In the genomic region with DNA sequence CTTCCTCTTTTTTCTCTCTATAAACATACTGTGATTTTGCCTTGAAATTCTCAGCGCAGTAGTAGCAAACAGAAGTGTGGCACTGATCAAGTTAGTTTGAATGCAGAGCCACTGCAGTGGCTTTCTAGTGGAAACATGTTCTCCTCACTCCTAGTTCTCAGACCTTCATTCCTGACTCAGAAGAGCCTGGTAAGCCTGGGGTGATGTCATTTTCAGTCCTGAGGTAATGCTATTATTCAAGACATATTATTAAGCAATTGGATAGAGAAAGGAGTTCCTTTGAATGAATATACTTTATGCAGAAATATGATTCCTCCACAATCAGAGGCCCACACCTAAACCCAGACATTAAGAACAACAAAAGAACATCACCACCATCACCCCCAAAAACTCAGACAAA, we compare ENCODE assay signal across 12 cellular contexts.
DNase-seq lines count a peak whose midpoint lies in the region; TF ChIP-seq lines count a peak whose summit lies in the region.
"Had no signal": no experiment of that assay in that cellular context is flagged by ENCODE, and none has a peak within 500 bp of the region (broad histone marks: within the 10 kb centered on the region; RNA-seq: fewer than 3 reads in every experiment).

No MANE protein-coding gene starts in this region.

- no peaks in the 10 kb centered on the region for H3K27me3 ChIP-seq in left ventricle myocardium inferior (ENCODE audit: low read depth)
- H3K27me3 ChIP-seq in suprapubic skin, result no peaks in the 10 kb centered on the region
- H3K27me3 ChIP-seq: spleen had no signal

- H3K27ac ChIP-seq in left ventricle myocardium inferior (replicated peaks) (peak overlapping the region; percentile 33), suprapubic skin (peak overlapping the region; percentile 89)
- H3K27ac ChIP-seq: KMS-11 had no signal

- TF ChIP-seq CTCF in left ventricle myocardium inferior (IDR thresholded peaks at IDR 0.05; ENCODE audit: borderline replicate concordance) (no peak), suprapubic skin (IDR thresholded peaks at IDR 0.05) (no peak)

- WGBS in suprapubic skin, result 24% methylated on average over 1 of the region's 1 CpG

- DNase-seq in DMS53 (lab: John Stamatoyannopoulos, UW) (peak; percentile 9), DMS53 treated with DMSO at 0.1 percent for 48 hours (lab: John Stamatoyannopoulos, UW; ENCODE audit: unreplicated experiment) (no peak), amniotic epithelial cell (ENCODE audit: low read depth) (peak; percentile 98), left ventricle myocardium inferior (no peak), suprapubic skin (ENCODE audit: low spot score in 2 of 2) (no peak), NCI-H2107 (lab: John Stamatoyannopoulos, UW) (no peak)
- no peak for DNase-seq in activated T-cell treated with anti-CD3 and anti-CD28 coated beads, Interleukin-2, amount 50 U/mL, for 1 hour
- DNase-seq in activated CD8-positive, alpha-beta memory T cell treated with anti-CD3 and anti-CD28 coated beads, Interleukin-2, amount 50 U/mL, for 4 hours, result no peak
- DNase-seq: activated T-cell treated with anti-CD3 and anti-CD28 coated beads, Interleukin-2, amount 50 U/mL, for 72 hours; SHP77 treated with DMSO at 0.1 percent for 48 hours; spleen had no signal

- H3K4me3 ChIP-seq in left ventricle myocardium inferior (no peak overlapping the region), suprapubic skin (no peak overlapping the region)
- H3K4me3 ChIP-seq: spleen had no signal

- TF ChIP-seq EP300 in suprapubic skin (IDR thresholded peaks at IDR 0.05), result no peak

- intact Hi-C loops in left ventricle myocardium inferior (cut with micrococcal nuclease), result no loop called here

- TF ChIP-seq POLR2A in suprapubic skin (IDR thresholded peaks at IDR 0.05), result no peak

- H3K9me3 ChIP-seq in left ventricle myocardium inferior (replicated peaks), result peaks cover 6% of the 10 kb centered on the region
- H3K9me3 ChIP-seq in suprapubic skin, result no peaks in the 10 kb centered on the region

- H3K36me3 ChIP-seq in left ventricle myocardium inferior (no peaks in the 10 kb centered on the region), suprapubic skin (no peaks in the 10 kb centered on the region)
- H3K36me3 ChIP-seq: spleen had no signal

- H3K4me1 ChIP-seq in left ventricle myocardium inferior (peaks cover 20% of the 10 kb centered on the region), suprapubic skin (peaks cover 40% of the 10 kb centered on the region)

Comparison
In these comparisons a context has a peak if more than half of its experiments do, and no peak if none do; other contexts are left out.
1. DNase-seq: peak in DMS53 (single experiment) and amniotic epithelial cell (single experiment); none in DMS53 treated with DMSO at 0.1 percent for 48 hours (single experiment), left ventricle myocardium inferior (single experiment), suprapubic skin (0 of 2), activated T-cell treated with anti-CD3 and anti-CD28 coated beads, Interleukin-2, amount 50 U/mL, for 1 hour (single experiment), activated CD8-positive, alpha-beta memory T cell treated with anti-CD3 and anti-CD28 coated beads, Interleukin-2, amount 50 U/mL, for 4 hours (single experiment) and NCI-H2107 (single experiment).